ENCODE assay signal across 18 cellular contexts in genomic region chr17:14340968-14341412, GRCh38. TPM values are rescaled to one million over a fixed set of nuclear protein-coding genes. Genes with fewer than 3 reads are reported as not detected.
A peak's percentile ranks its signal among the peaks of the same experiment; 100 is the strongest.
DNase-seq lines count a peak whose midpoint lies in the region; ATAC-seq and TF ChIP-seq lines count a peak whose summit lies in the region.
"Had no signal": no experiment of that assay in that cellular context is flagged by ENCODE, and none has a peak within 500 bp of the region (broad histone marks: within the 10 kb centered on the region; RNA-seq: fewer than 3 reads in every experiment).

No MANE protein-coding gene starts in this region.

- peaks cover 27% of the 10 kb centered on the region for H3K36me3 Mint-ChIP-seq in CD8-positive, alpha-beta T cell
- H3K36me3 Mint-ChIP-seq in activated naive CD4-positive, alpha-beta T cell treated with anti-CD3 and anti-CD28 coated beads, Interleukin-2, amount 50 U/mL, for 72 hours, result peaks cover 7 to 10% of the 10 kb centered on the region in 2 donors

- no peak overlapping the region for H3K9ac ChIP-seq in mesenchymal stem cell (ENCODE audit: low read length)
- H3K9ac ChIP-seq: KMS-11 had no signal

- H3K4ac ChIP-seq in mesenchymal stem cell (ENCODE audit: low read depth in 1 of 2, low read length in 2 of 2), result no peak overlapping the region

- no peaks in the 10 kb centered on the region for H3K9me3 ChIP-seq in CD8-positive, alpha-beta T cell (ENCODE audit: low read length)
- H3K9me3 ChIP-seq in mesenchymal stem cell (ENCODE audit: control insufficient read depth, low read length), result no peaks in the 10 kb centered on the region
- no peaks in the 10 kb centered on the region for H3K9me3 ChIP-seq in effector memory CD4-positive, alpha-beta T cell (ENCODE audit: control insufficient read depth, low read length)
- H3K9me3 ChIP-seq: upper lobe of left lung had no signal

- H3K4me2 ChIP-seq in mesenchymal stem cell (ENCODE audit: low read length, poor library complexity, severe bottlenecking), result no peak overlapping the region
- H3K4me2 ChIP-seq: KMS-11 had no signal

- H3K4me1 ChIP-seq in CD8-positive, alpha-beta T cell (ENCODE audit: insufficient read depth, low read length), result peaks cover 42% of the 10 kb centered on the region
- no peaks in the 10 kb centered on the region for H3K4me1 ChIP-seq in mesenchymal stem cell (ENCODE audit: control insufficient read depth, insufficient read depth, low read depth, low read length)
- peaks cover 28% of the 10 kb centered on the region for H3K4me1 ChIP-seq in effector memory CD4-positive, alpha-beta T cell (ENCODE audit: control insufficient read depth, insufficient read depth, low read length, poor library complexity, severe bottlenecking)
- H3K4me1 ChIP-seq: upper lobe of left lung had no signal

- H3K27me3 ChIP-seq in CD8-positive, alpha-beta T cell (ENCODE audit: insufficient read depth, low read length), result no peaks in the 10 kb centered on the region
- H3K27me3 ChIP-seq in mesenchymal stem cell (ENCODE audit: control insufficient read depth in 1 of 2, insufficient read depth in 1 of 2, low read length in 2 of 2), result no peaks in the 10 kb centered on the region
- H3K27me3 ChIP-seq in effector memory CD4-positive, alpha-beta T cell (replicated peaks; ENCODE audit: control insufficient read depth, insufficient read depth, low read length, poor library complexity, severe bottlenecking), result no peaks in the 10 kb centered on the region
- H3K27me3 ChIP-seq: upper lobe of left lung had no signal

- no peak for ATAC-seq in CD8-positive, alpha-beta T cell
- ATAC-seq in activated naive CD4-positive, alpha-beta T cell treated with anti-CD3 and anti-CD28 coated beads, Interleukin-2, amount 50 U/mL, for 72 hours, result no peak
- ATAC-seq in HG03039 (IDR thresholded peaks at IDR 0.05; ENCODE audit: unreplicated experiment), result no peak

- H4K8ac ChIP-seq in mesenchymal stem cell (ENCODE audit: low read length), result no peak overlapping the region

- no peak overlapping the region for H2BK12ac ChIP-seq in mesenchymal stem cell (ENCODE audit: low read length in 2 of 2)

- no peak overlapping the region for H2BK120ac ChIP-seq in mesenchymal stem cell (ENCODE audit: low read depth, low read length)

- POLR2A ChIA-PET in CD8-positive, alpha-beta T cell (lab: Charles Lee), result interaction anchor here (1.8 kb wide), 1 partner anchor 39 kb away, joined by 5 read pairs; no protein-coding TSS in a partner anchor

- CTCF ChIA-PET in CD8-positive, alpha-beta T cell (lab: Charles Lee), result interaction anchor here (0.9 kb wide), 1 partner anchor 13 kb away, joined by 4 read pairs; no protein-coding TSS in a partner anchor

- H3K4me1 Mint-ChIP-seq in CD8-positive, alpha-beta T cell (ENCODE audit: low read depth), result peaks cover 57% of the 10 kb centered on the region

- H3K36me3 ChIP-seq in CD8-positive, alpha-beta T cell (ENCODE audit: insufficient read depth, low read length), result peaks cover 4% of the 10 kb centered on the region
- H3K36me3 ChIP-seq in mesenchymal stem cell (ENCODE audit: control insufficient read depth in 1 of 2, insufficient read depth in 2 of 2, low read depth in 1 of 2, low read length in 2 of 2), result peaks cover 0 to 10% of the 10 kb centered on the region in 2 experiments
- peaks cover 9% of the 10 kb centered on the region for H3K36me3 ChIP-seq in effector memory CD4-positive, alpha-beta T cell (ENCODE audit: control insufficient read depth, insufficient read depth, low read length)
- H3K36me3 ChIP-seq: upper lobe of left lung had no signal

- H3K9me3 Mint-ChIP-seq in CD8-positive, alpha-beta T cell, result no peaks in the 10 kb centered on the region
- no peaks in the 10 kb centered on the region for H3K9me3 Mint-ChIP-seq in activated naive CD4-positive, alpha-beta T cell treated with anti-CD3 and anti-CD28 coated beads, Interleukin-2, amount 50 U/mL, for 72 hours

- peak overlapping the region; percentile 18 for H3K27ac ChIP-seq in CD8-positive, alpha-beta T cell (ENCODE audit: low read depth, low read length)
- no peak overlapping the region for H3K27ac ChIP-seq in mesenchymal stem cell (ENCODE audit: low read length, poor library complexity, severe bottlenecking)
- no peak overlapping the region for H3K27ac ChIP-seq in effector memory CD4-positive, alpha-beta T cell (ENCODE audit: insufficient read depth, low read length, poor library complexity, severe bottlenecking)
- H3K27ac ChIP-seq: 22Rv1, KMS-11, upper lobe of left lung had no signal

- no peak overlapping the region for H3K23ac ChIP-seq in mesenchymal stem cell (ENCODE audit: low read length in 2 of 2)

- peak overlapping the region in 1 of 2 experiments; percentile 6 for H3K18ac ChIP-seq in mesenchymal stem cell (ENCODE audit: low read depth in 1 of 2, low read length in 2 of 2)

- H3K27me3 Mint-ChIP-seq in CD8-positive, alpha-beta T cell (ENCODE audit: low read depth), result no peaks in the 10 kb centered on the region

- no peak overlapping the region for H3K4me3 ChIP-seq in CD8-positive, alpha-beta T cell (ENCODE audit: low read depth, low read length)
- H3K4me3 ChIP-seq in mesenchymal stem cell (ENCODE audit: insufficient read depth in 1 of 2, low read depth in 1 of 2, low read length in 2 of 2), result no peak overlapping the region
- no peak overlapping the region for H3K4me3 ChIP-seq in effector memory CD4-positive, alpha-beta T cell (ENCODE audit: insufficient read depth, low read depth, low read length, poor library complexity, severe bottlenecking)
- H3K4me3 ChIP-seq: upper lobe of left lung had no signal

- no peak for TF ChIP-seq CTCF in CD8-positive, alpha-beta T cell (IDR thresholded peaks at IDR 0.05)

- H3K27ac Mint-ChIP-seq in CD8-positive, alpha-beta T cell, result peak overlapping the region; percentile 77
- peak overlapping the region; percentile 70 to 89 for H3K27ac Mint-ChIP-seq in activated naive CD4-positive, alpha-beta T cell treated with anti-CD3 and anti-CD28 coated beads, Interleukin-2, amount 50 U/mL, for 72 hours

- no peak overlapping the region for H2BK5ac ChIP-seq in mesenchymal stem cell (ENCODE audit: low read depth, low read length, poor library complexity, severe bottlenecking)

- 0% methylated on average over 2 of the region's 5 CpGs for WGBS in mesenchymal stem cell

- H2AK5ac ChIP-seq in mesenchymal stem cell (ENCODE audit: low read length, severe bottlenecking), result no peak overlapping the region

- H3K14ac ChIP-seq in mesenchymal stem cell (ENCODE audit: low read length in 2 of 2), result no peak overlapping the region

- no peak overlapping the region for H2AFZ ChIP-seq in mesenchymal stem cell (ENCODE audit: low read depth, low read length)

- DNase-seq in NCI-H82 (lab: John Stamatoyannopoulos, UW) (peak; percentile 72), NCI-H82 treated with DMSO at 0.1 percent for 48 hours (lab: John Stamatoyannopoulos, UW; ENCODE audit: unreplicated experiment) (no peak), mesenchymal stem cell (peak; percentile 66), head of caudate nucleus (no peak)
- DNase-seq in CD8-positive, alpha-beta T cell, result no peak
- no peak for DNase-seq in activated naive CD4-positive, alpha-beta T cell treated with anti-CD3 and anti-CD28 coated beads, Interleukin-2, amount 50 U/mL, for 72 hours (ENCODE audit: low spot score in 2 of 2)
- DNase-seq in effector memory CD4-positive, alpha-beta T cell, result no peak
- DNase-seq: cerebellar nuclear complex; DND-41; NCI-H1092 treated with DMSO at 0.1 percent for 48 hours; NCI-H2107; NCI-H774; stimulated activated CD4-positive, alpha-beta T cell treated with anti-CD3 and anti-CD28 coated beads, Interleukin-12 subunit alpha, Interleukin-12 subunit beta, amount 100 ng/mL, for 4 hours; stimulated activated naive CD4-positive, alpha-beta T cell treated with Interleukin-2 at 50 U/mL for 16 hours; upper lobe of left lung had no signal

- no peak overlapping the region for H2BK15ac ChIP-seq in mesenchymal stem cell (ENCODE audit: low read depth, poor library complexity, severe bottlenecking)

- H3K79me1 ChIP-seq in mesenchymal stem cell (replicated peaks; ENCODE audit: low read length, poor library complexity, severe bottlenecking), result no peaks in the 10 kb centered on the region

- intact Hi-C loops in CD8-positive, alpha-beta T cell (cut with DNase I, micrococcal nuclease), result no loop called here
- intact Hi-C loops in head of caudate nucleus (cut with DNase I), result no loop called here

- no peak overlapping the region for H4K91ac ChIP-seq in mesenchymal stem cell (ENCODE audit: low read length)

- peak overlapping the region; percentile 16 for H3K4me3 Mint-ChIP-seq in CD8-positive, alpha-beta T cell

RNA-seq across cellular contexts. Expression of gene HS3ST3B1, which starts 40.1 kb away (rescaled TPM):
- total RNA-seq in CD8-positive, alpha-beta T cell, result 1 to 10 TPM; 8.1 to 8.4 TPM
- 1 to 10 TPM; 5.0 to 6.5 TPM for total RNA-seq in activated naive CD4-positive, alpha-beta T cell treated with anti-CD3 and anti-CD28 coated beads, Interleukin-2, amount 50 U/mL, for 72 hours
- 16.0 TPM for polyA plus RNA-seq in mesenchymal stem cell (2013, experiment 1 of 2)
- 15.8 TPM for polyA plus RNA-seq in mesenchymal stem cell (2013, experiment 2 of 2)

Comparison
In these comparisons a context has a peak if more than half of its experiments do, and no peak if none do; other contexts are left out.
1. DNase-seq: peak in NCI-H82 (single experiment) and mesenchymal stem cell (single experiment); none in NCI-H82 treated with DMSO at 0.1 percent for 48 hours (single experiment), CD8-positive, alpha-beta T cell (0 of 7), activated naive CD4-positive, alpha-beta T cell treated with anti-CD3 and anti-CD28 coated beads, Interleukin-2, amount 50 U/mL, for 72 hours (0 of 2), head of caudate nucleus (0 of 42) and effector memory CD4-positive, alpha-beta T cell (0 of 3).